Comparison of ENCODE assay signal across 7 cellular contexts in the genomic region with DNA sequence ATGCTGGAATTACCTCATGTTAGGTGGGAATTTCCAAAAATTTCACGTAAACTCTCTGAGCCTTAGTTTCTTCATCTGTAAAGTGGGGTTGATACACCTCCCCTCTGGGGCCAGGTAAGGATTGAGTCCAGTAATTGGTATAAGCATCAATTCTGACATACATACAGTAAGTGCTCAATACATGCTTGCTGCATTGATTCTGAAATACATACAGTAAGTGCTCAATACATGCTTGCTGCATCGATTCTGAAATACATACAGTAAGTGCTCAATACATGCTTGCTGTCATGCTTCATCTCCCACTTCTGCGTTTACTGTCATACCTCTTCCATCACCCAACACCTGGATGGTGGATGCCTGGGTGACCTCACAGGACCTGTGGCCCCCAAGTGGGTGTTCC.
"Had no signal": no experiment of that assay in that cellular context is flagged by ENCODE, and none has a peak within 500 bp of the region (broad histone marks: within the 10 kb centered on the region; RNA-seq: fewer than 3 reads in every experiment).

No MANE protein-coding gene starts in this region.

- H2AFZ ChIP-seq: GM23338 had no signal

- H3K4me3 ChIP-seq: GM23338 had no signal

- H3K27ac Mint-ChIP-seq: GM23338, H9 had no signal

- H3K4me2 ChIP-seq: GM23338 had no signal

- ATAC-seq: GM23338 had no signal

- H3K9me3 Mint-ChIP-seq: GM23338, H9 had no signal

- H3K4me3 Mint-ChIP-seq: GM23338, H9 had no signal

- FAIRE-seq: H1, H54 had no signal

- DNase-seq: H9, HCEC 1CT, IMR-90, KBM-7 had no signal
